ENCODE assay signal across 9 cellular contexts in genomic region chr10:113052076-113052830, GRCh38.
A peak's percentile ranks its signal among the peaks of the same experiment; 100 is the strongest.
DNase-seq lines count a peak whose midpoint lies in the region; ATAC-seq and TF ChIP-seq lines count a peak whose summit lies in the region.
"Had no signal": no experiment of that assay in that cellular context is flagged by ENCODE, and none has a peak within 500 bp of the region (broad histone marks: within the 10 kb centered on the region; RNA-seq: fewer than 3 reads in every experiment).

No MANE protein-coding gene starts in this region.

- 0 out of 2 replicates have a peak overlapping the region, but pooled peaks have one; percentile 16 for H3K27ac ChIP-seq in BLaER1
- no peak overlapping the region for H3K27ac ChIP-seq in body of pancreas

- H3K27me3 ChIP-seq in BLaER1 (no peaks in the 10 kb centered on the region), body of pancreas (no peaks in the 10 kb centered on the region)

- H3K36me3 ChIP-seq in BLaER1 (peaks cover 41% of the 10 kb centered on the region), mucosa of descending colon (ENCODE audit: low read depth) (no peaks in the 10 kb centered on the region), body of pancreas (replicated peaks in 1 of 2; ENCODE audit: insufficient read depth in 1 of 2, low read depth in 2 of 2) (no peaks in the 10 kb centered on the region)

- peaks cover 30% of the 10 kb centered on the region; the same call in 1 of the 2 replicates for H4K20me1 ChIP-seq in BLaER1

- DNase-seq in LNCaP clone FGC (ENCODE audit: low read depth) (no peak), choroid plexus epithelial cell (ENCODE audit: low read depth) (no peak), mucosa of descending colon (no peak), iPS-NIHi11 (ENCODE audit: low spot score) (no peak), body of pancreas (no peak), NCI-H510A (lab: John Stamatoyannopoulos, UW) (no peak)
- DNase-seq in activated CD8-positive, alpha-beta memory T cell treated with anti-CD3 and anti-CD28 coated beads, Interleukin-2, amount 50 U/mL, for 4 hours, result no peak
- DNase-seq: RPMI8226 had no signal

- H3K4me1 ChIP-seq in BLaER1, result peaks cover 78% of the 10 kb centered on the region
- H3K4me1 ChIP-seq in mucosa of descending colon (ENCODE audit: low read depth), result peaks cover 2% of the 10 kb centered on the region
- H3K4me1 ChIP-seq in body of pancreas, result peaks cover 4% of the 10 kb centered on the region

- H3K4me3 ChIP-seq in BLaER1 (no peak overlapping the region), LNCaP clone FGC (ENCODE audit: low read depth, low read length) (no peak overlapping the region), choroid plexus epithelial cell (ENCODE audit: low read depth, low read length) (no peak overlapping the region), mucosa of descending colon (no peak overlapping the region), body of pancreas (no peak overlapping the region)

- no peak overlapping the region for H3K9ac ChIP-seq in BLaER1

- peak overlapping the region; percentile 82 for H3K4me2 ChIP-seq in BLaER1

- ATAC-seq in mucosa of descending colon (peak; percentile 10), body of pancreas (no peak)

- intact Hi-C loops in mucosa of descending colon (cut with DNase I, micrococcal nuclease) (no loop called here), body of pancreas (cut with DNase I) (no loop called here)

- H3K9me3 ChIP-seq in BLaER1 (no peaks in the 10 kb centered on the region; the same call in 1 of the 2 replicates), mucosa of descending colon (no peaks in the 10 kb centered on the region), body of pancreas (no peaks in the 10 kb centered on the region)

- TF ChIP-seq POLR2A in body of pancreas (IDR thresholded peaks at IDR 0.05), result no peak

- peak; percentile 40 for TF ChIP-seq CTCF in LNCaP clone FGC (IDR thresholded peaks at IDR 0.05; ENCODE audit: control insufficient read depth, extremely low read depth, insufficient read depth)
- TF ChIP-seq CTCF in choroid plexus epithelial cell (conservative IDR thresholded peaks at IDR 0.05; ENCODE audit: low read depth, low read length), result peak; percentile 50
- no peak for TF ChIP-seq CTCF in mucosa of descending colon (IDR thresholded peaks at IDR 0.05)
- peak in 3 of 7 experiments; percentile 10 to 18 (median 15) for TF ChIP-seq CTCF in body of pancreas (IDR thresholded peaks at IDR 0.05)

- WGBS in body of pancreas, 2 donors, result 78 to 81% methylated on average over 10 of the region's 10 CpGs
